In the genomic region with DNA sequence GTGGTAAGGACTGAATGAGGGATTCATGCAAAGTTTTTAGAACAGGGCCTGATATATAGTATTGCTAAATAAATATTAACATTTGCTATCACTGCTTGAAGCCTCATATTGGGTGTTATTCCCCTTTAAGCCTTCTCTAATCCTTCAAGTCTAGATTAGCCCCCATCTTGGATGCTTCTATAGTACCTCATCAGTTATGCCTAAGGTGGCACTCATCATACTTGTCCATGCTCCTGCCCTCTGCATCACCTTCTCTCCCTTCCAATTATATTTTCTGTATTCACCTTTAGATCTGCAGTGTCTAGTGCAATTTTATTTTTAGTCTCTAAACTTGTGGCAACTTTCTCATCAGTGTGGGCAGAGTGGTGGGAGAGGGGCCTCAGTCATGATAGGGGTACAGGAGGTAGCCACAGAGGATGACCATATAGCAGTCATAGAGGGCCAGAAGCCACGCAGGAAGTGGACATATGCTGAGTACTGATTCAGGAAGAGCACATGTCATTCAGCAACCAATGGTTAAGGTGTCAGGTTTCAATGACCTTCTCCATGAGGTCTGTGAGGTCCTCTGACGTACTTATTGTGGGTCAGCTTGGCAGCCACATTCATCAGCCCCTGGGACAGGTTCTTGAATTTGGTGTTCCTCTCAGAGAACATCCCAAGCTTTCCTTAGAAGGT, we compare ENCODE assay signal across 8 cellular contexts. TPM values are rescaled to one million over a fixed set of nuclear protein-coding genes. Genes with fewer than 3 reads are reported as not detected.
DNase-seq lines count a peak whose midpoint lies in the region; ATAC-seq and TF ChIP-seq lines count a peak whose summit lies in the region.

No MANE protein-coding gene starts in this region.

- peaks cover 23% of the 10 kb centered on the region for H3K27me3 Mint-ChIP-seq in activated T-cell treated with anti-CD3 and anti-CD28 coated beads, Interleukin-2, amount 50 U/mL, for 24 hours
- H3K27me3 Mint-ChIP-seq in activated naive CD8-positive, alpha-beta T cell treated with anti-CD3 and anti-CD28 coated beads for 36 hours: peaks cover 30% of the 10 kb centered on the region
- peaks cover 24% of the 10 kb centered on the region for H3K27me3 Mint-ChIP-seq in stimulated activated naive CD8-positive, alpha-beta T cell treated with anti-CD3 and anti-CD28 coated beads, Interleukin-15, Interleukin-2, amounts not matched to agents 100 ng/mL and 50 ng/mL, for 24 hours
- H3K27me3 Mint-ChIP-seq in osteocyte (ENCODE audit: unreplicated experiment): no peaks in the 10 kb centered on the region

- DNase-seq in activated T-cell treated with anti-CD3 and anti-CD28 coated beads, Interleukin-2, amount 50 U/mL, for 24 hours: no peak
- no peak for DNase-seq in activated T-cell treated with anti-CD3 and anti-CD28 coated beads, Interleukin-2, amount 50 U/mL, for 1 hour
- DNase-seq in activated naive CD8-positive, alpha-beta T cell treated with anti-CD3 and anti-CD28 coated beads for 36 hours: no peak
- no peak for DNase-seq in mucosa of gallbladder (ENCODE audit: low spot score)
- no peak for DNase-seq in osteocyte (ENCODE audit: extremely low spot score, unreplicated experiment)
- no peak for DNase-seq in NK-92 (lab: John Stamatoyannopoulos, UW; ENCODE audit: unreplicated experiment)

- H3K36me3 Mint-ChIP-seq in activated T-cell treated with anti-CD3 and anti-CD28 coated beads, Interleukin-2, amount 50 U/mL, for 24 hours (ENCODE audit: low read depth): no peaks in the 10 kb centered on the region
- no peaks in the 10 kb centered on the region for H3K36me3 Mint-ChIP-seq in activated naive CD8-positive, alpha-beta T cell treated with anti-CD3 and anti-CD28 coated beads for 36 hours
- H3K36me3 Mint-ChIP-seq in stimulated activated naive CD8-positive, alpha-beta T cell treated with anti-CD3 and anti-CD28 coated beads, Interleukin-15, Interleukin-2, amounts not matched to agents 100 ng/mL and 50 ng/mL, for 24 hours (ENCODE audit: low read depth): no peaks in the 10 kb centered on the region
- no peaks in the 10 kb centered on the region for H3K36me3 Mint-ChIP-seq in osteocyte (ENCODE audit: unreplicated experiment)

- H3K27ac Mint-ChIP-seq in activated T-cell treated with anti-CD3 and anti-CD28 coated beads, Interleukin-2, amount 50 U/mL, for 24 hours: peak overlapping the region; percentile 51
- peak overlapping the region; percentile 31 for H3K27ac Mint-ChIP-seq in activated naive CD8-positive, alpha-beta T cell treated with anti-CD3 and anti-CD28 coated beads for 36 hours
- H3K27ac Mint-ChIP-seq in stimulated activated naive CD8-positive, alpha-beta T cell treated with anti-CD3 and anti-CD28 coated beads, Interleukin-15, Interleukin-2, amounts not matched to agents 100 ng/mL and 50 ng/mL, for 24 hours: peak overlapping the region; percentile 59
- H3K27ac Mint-ChIP-seq in osteocyte (ENCODE audit: unreplicated experiment): no peak overlapping the region

- no peaks in the 10 kb centered on the region for H3K9me3 Mint-ChIP-seq in activated T-cell treated with anti-CD3 and anti-CD28 coated beads, Interleukin-2, amount 50 U/mL, for 24 hours
- H3K9me3 Mint-ChIP-seq in activated naive CD8-positive, alpha-beta T cell treated with anti-CD3 and anti-CD28 coated beads for 36 hours: no peaks in the 10 kb centered on the region
- no peaks in the 10 kb centered on the region for H3K9me3 Mint-ChIP-seq in stimulated activated naive CD8-positive, alpha-beta T cell treated with anti-CD3 and anti-CD28 coated beads, Interleukin-15, Interleukin-2, amounts not matched to agents 100 ng/mL and 50 ng/mL, for 24 hours
- no peaks in the 10 kb centered on the region for H3K9me3 Mint-ChIP-seq in osteocyte (ENCODE audit: unreplicated experiment)

- TF ChIP-seq CTCF in osteocyte (IDR thresholded peaks at IDR 0.05): no peak

- peak; percentile 34 for ATAC-seq in HG03064 (IDR thresholded peaks at IDR 0.05; ENCODE audit: low read depth, unreplicated experiment)

- no peak overlapping the region for H3K4me3 Mint-ChIP-seq in activated T-cell treated with anti-CD3 and anti-CD28 coated beads, Interleukin-2, amount 50 U/mL, for 24 hours
- no peak overlapping the region for H3K4me3 Mint-ChIP-seq in activated naive CD8-positive, alpha-beta T cell treated with anti-CD3 and anti-CD28 coated beads for 36 hours
- peak overlapping the region; percentile 42 for H3K4me3 Mint-ChIP-seq in stimulated activated naive CD8-positive, alpha-beta T cell treated with anti-CD3 and anti-CD28 coated beads, Interleukin-15, Interleukin-2, amounts not matched to agents 100 ng/mL and 50 ng/mL, for 24 hours
- H3K4me3 Mint-ChIP-seq in osteocyte (ENCODE audit: unreplicated experiment): no peak overlapping the region

- peaks cover 35% of the 10 kb centered on the region for H3K4me1 Mint-ChIP-seq in activated T-cell treated with anti-CD3 and anti-CD28 coated beads, Interleukin-2, amount 50 U/mL, for 24 hours (ENCODE audit: low read depth)
- H3K4me1 Mint-ChIP-seq in activated naive CD8-positive, alpha-beta T cell treated with anti-CD3 and anti-CD28 coated beads for 36 hours: peaks cover 19% of the 10 kb centered on the region
- H3K4me1 Mint-ChIP-seq in stimulated activated naive CD8-positive, alpha-beta T cell treated with anti-CD3 and anti-CD28 coated beads, Interleukin-15, Interleukin-2, amounts not matched to agents 100 ng/mL and 50 ng/mL, for 24 hours (ENCODE audit: low read depth): peaks cover 54% of the 10 kb centered on the region
- H3K4me1 Mint-ChIP-seq in osteocyte (ENCODE audit: unreplicated experiment): peaks cover 39% of the 10 kb centered on the region

RNA-seq across cellular contexts. Expression of a gene that starts 2.5 kb away (rescaled TPM):
- total RNA-seq in activated naive CD8-positive, alpha-beta T cell treated with anti-CD3 and anti-CD28 coated beads for 36 hours: under 1 TPM; 0.64 to 0.99 TPM
- 68.3 TPM for total RNA-seq in mucosa of gallbladder
- total RNA-seq in osteocyte: 1.2 and 1.5 TPM in 2 replicates

Comparison
In these comparisons a context has a peak if more than half of its experiments do, and no peak if none do; other contexts are left out.
1. RNA of a gene that starts 2.5 kb away (total RNA-seq): 68.3 TPM in mucosa of gallbladder (single experiment); 1.2 to 1.5 TPM in osteocyte and 0.64 to 0.99 TPM in activated naive CD8-positive, alpha-beta T cell treated with anti-CD3 and anti-CD28 coated beads for 36 hours; every median in the first group is over 10 times any median in the second.